Comparison of ENCODE assay signal across 1 cellular context in the genomic region with DNA sequence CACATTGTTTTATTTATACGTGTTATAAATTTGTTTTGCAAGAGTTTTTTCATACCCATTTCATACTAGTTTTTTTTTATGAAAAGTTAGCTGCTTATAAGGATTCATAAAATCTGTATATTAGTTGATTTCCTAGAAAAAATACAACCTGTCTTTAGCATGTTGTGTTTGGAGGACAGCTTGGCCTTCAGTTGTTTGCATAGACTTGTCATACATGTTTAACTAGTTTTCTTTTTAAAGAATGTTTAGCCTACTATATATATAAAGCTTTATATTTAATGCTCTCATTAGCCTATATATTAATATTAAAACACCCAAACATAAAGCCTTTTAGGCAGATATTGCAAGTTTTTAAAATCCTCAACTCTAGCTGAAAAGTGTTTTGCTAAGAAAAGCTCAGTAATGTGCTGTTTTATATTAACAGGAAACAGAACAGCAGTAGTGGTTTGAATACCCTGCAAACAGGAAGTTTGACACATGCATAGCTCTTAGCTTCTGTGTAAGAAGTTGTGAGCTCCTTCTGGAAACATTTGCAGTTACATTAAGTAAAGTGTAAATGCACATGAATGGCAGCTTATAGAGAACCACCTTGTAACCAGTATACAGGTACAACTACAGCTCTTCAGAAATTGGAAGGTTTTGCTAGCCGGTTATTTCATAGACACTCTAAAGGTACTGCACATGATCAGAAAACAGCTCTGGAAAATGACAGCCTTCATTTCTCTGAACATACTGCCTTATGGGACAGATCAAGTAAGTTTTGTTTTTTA.
TF ChIP-seq lines count a peak whose summit lies in the region.

Gene PRKACB, plus strand, starts transcription at position 476 of the 770 bp plus-strand sequence. Its CDS starts 91 bp downstream, at position 567.

TF ChIP-seq in GM23338, 12 proteins besides CTCF, POLR2A, EP300 and RAD21:
- TF ChIP-seq, protein P1, sequence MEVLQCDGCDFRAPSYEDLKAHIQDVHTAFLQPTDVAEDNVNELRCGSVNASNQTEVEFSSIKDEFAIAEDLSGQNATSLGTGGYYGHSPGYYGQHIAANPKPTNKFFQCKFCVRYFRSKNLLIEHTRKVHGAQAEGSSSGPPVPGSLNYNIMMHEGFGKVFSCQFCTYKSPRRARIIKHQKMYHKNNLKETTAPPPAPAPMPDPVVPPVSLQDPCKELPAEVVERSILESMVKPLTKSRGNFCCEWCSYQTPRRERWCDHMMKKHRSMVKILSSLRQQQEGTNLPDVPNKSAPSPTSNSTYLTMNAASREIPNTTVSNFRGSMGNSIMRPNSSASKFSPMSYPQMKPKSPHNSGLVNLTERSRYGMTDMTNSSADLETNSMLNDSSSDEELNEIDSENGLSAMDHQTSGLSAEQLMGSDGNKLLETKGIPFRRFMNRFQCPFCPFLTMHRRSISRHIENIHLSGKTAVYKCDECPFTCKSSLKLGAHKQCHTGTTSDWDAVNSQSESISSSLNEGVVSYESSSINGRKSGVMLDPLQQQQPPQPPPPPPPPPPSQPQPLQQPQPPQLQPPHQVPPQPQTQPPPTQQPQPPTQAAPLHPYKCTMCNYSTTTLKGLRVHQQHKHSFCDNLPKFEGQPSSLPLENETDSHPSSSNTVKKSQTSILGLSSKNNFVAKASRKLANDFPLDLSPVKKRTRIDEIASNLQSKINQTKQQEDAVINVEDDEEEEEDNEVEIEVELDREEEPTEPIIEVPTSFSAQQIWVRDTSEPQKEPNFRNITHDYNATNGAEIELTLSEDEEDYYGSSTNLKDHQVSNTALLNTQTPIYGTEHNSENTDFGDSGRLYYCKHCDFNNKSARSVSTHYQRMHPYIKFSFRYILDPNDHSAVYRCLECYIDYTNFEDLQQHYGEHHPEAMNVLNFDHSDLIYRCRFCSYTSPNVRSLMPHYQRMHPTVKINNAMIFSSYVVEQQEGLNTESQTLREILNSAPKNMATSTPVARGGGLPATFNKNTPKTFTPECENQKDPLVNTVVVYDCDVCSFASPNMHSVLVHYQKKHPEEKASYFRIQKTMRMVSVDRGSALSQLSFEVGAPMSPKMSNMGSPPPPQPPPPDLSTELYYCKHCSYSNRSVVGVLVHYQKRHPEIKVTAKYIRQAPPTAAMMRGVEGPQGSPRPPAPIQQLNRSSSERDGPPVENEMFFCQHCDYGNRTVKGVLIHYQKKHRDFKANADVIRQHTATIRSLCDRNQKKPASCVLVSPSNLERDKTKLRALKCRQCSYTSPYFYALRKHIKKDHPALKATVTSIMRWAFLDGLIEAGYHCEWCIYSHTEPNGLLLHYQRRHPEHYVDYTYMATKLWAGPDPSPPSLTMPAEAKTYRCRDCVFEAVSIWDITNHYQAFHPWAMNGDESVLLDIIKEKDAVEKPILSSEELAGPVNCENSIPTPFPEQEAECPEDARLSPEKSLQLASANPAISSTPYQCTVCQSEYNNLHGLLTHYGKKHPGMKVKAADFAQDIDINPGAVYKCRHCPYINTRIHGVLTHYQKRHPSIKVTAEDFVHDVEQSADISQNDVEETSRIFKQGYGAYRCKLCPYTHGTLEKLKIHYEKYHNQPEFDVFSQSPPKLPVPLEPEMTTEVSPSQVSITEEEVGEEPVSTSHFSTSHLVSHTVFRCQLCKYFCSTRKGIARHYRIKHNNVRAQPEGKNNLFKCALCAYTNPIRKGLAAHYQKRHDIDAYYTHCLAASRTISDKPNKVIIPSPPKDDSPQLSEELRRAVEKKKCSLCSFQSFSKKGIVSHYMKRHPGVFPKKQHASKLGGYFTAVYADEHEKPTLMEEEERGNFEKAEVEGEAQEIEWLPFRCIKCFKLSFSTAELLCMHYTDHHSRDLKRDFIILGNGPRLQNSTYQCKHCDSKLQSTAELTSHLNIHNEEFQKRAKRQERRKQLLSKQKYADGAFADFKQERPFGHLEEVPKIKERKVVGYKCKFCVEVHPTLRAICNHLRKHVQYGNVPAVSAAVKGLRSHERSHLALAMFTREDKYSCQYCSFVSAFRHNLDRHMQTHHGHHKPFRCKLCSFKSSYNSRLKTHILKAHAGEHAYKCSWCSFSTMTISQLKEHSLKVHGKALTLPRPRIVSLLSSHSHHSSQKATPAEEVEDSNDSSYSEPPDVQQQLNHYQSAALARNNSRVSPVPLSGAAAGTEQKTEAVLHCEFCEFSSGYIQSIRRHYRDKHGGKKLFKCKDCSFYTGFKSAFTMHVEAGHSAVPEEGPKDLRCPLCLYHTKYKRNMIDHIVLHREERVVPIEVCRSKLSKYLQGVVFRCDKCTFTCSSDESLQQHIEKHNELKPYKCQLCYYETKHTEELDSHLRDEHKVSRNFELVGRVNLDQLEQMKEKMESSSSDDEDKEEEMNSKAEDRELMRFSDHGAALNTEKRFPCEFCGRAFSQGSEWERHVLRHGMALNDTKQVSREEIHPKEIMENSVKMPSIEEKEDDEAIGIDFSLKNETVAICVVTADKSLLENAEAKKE (CRISPR knock-in tag; IDR thresholded peaks at IDR 0.05): no peak
- TF ChIP-seq NANOG (IDR thresholded peaks at IDR 0.05; ENCODE audit: borderline replicate concordance): no peak
- TF ChIP-seq ZNF114 (CRISPR knock-in tag; IDR thresholded peaks at IDR 0.05): no peak
